Comparison of ENCODE assay signal across 12 cellular contexts in genomic region chr16:48194828-48195566, GRCh38. TPM values are rescaled to one million over a fixed set of nuclear protein-coding genes. Genes with fewer than 3 reads are reported as not detected.
A peak's percentile ranks its signal among the peaks of the same experiment; 100 is the strongest.
DNase-seq lines count a peak whose midpoint lies in the region; ATAC-seq and TF ChIP-seq lines count a peak whose summit lies in the region.
"Had no signal": no experiment of that assay in that cellular context is flagged by ENCODE, and none has a peak within 500 bp of the region (broad histone marks: within the 10 kb centered on the region; RNA-seq: fewer than 3 reads in every experiment).

No MANE protein-coding gene starts in this region.

- BruUV-seq in Calu3 (replicated peaks; lab: Mats Ljungman, UMichigan) = no TSS peak

- H3K4me3 ChIP-seq in adipocyte (ENCODE audit: low read length) (no peak overlapping the region), left ventricle myocardium inferior (no peak overlapping the region)
- H3K4me3 ChIP-seq: cardiac muscle cell had no signal

- TF ChIP-seq CTCF in Calu3 (IDR thresholded peaks at IDR 0.05; ENCODE audit: unreplicated experiment) = no peak
- TF ChIP-seq CTCF in left ventricle myocardium inferior (IDR thresholded peaks at IDR 0.05; ENCODE audit: borderline replicate concordance) = no peak

- intact Hi-C loops in Calu3 (cut with micrococcal nuclease; ENCODE audit: unreplicated experiment) = no loop called here
- intact Hi-C loops in left ventricle myocardium inferior (cut with micrococcal nuclease) = no loop called here

- CTCF ChIA-PET in Calu3 (lab: Charles Lee) = interaction anchor here (0.6 to 1.0 kb wide), 2 partner anchors 21 to 30 kb away, joined by 3 to 4 read pairs; no protein-coding TSS in a partner anchor

- H3K27ac Mint-ChIP-seq in Calu3 (ENCODE audit: unreplicated experiment) = no peak overlapping the region
- H3K27ac Mint-ChIP-seq: activated CD8-positive, alpha-beta T cell treated with anti-CD3 and anti-CD28 coated beads for 36 hours had no signal

- peaks cover 18% of the 10 kb centered on the region for H3K27me3 ChIP-seq in adipocyte (replicated peaks; ENCODE audit: control insufficient read depth, insufficient read depth, low read length)
- H3K27me3 ChIP-seq in left ventricle myocardium inferior (ENCODE audit: low read depth) = no peaks in the 10 kb centered on the region
- H3K27me3 ChIP-seq: cardiac muscle cell had no signal

- no peaks in the 10 kb centered on the region for H3K36me3 ChIP-seq in adipocyte (ENCODE audit: control insufficient read depth, insufficient read depth, low read length, severe bottlenecking)
- H3K36me3 ChIP-seq in left ventricle myocardium inferior = no peaks in the 10 kb centered on the region
- H3K36me3 ChIP-seq: cardiac muscle cell had no signal

- H3K27ac ChIP-seq in left ventricle myocardium inferior (replicated peaks) = no peak overlapping the region
- H3K27ac ChIP-seq: cardiac muscle cell had no signal

- ATAC-seq in GM19452 (IDR thresholded peaks at IDR 0.05; ENCODE audit: unreplicated experiment) (no peak), GM19395 (IDR thresholded peaks at IDR 0.05; ENCODE audit: unreplicated experiment) (no peak), GM21723 (IDR thresholded peaks at IDR 0.05; ENCODE audit: unreplicated experiment) (no peak)
- ATAC-seq: activated CD8-positive, alpha-beta T cell treated with anti-CD3 and anti-CD28 coated beads for 36 hours; Right ventricle myocardium inferior had no signal

- H3K9me3 Mint-ChIP-seq in Calu3 (ENCODE audit: low read depth, unreplicated experiment) = no peaks in the 10 kb centered on the region
- H3K9me3 Mint-ChIP-seq: activated CD8-positive, alpha-beta T cell treated with anti-CD3 and anti-CD28 coated beads for 36 hours had no signal

- no peaks in the 10 kb centered on the region for H3K27me3 Mint-ChIP-seq in Calu3 (ENCODE audit: unreplicated experiment)
- H3K27me3 Mint-ChIP-seq: activated CD8-positive, alpha-beta T cell treated with anti-CD3 and anti-CD28 coated beads for 36 hours had no signal

- no peaks in the 10 kb centered on the region for H3K9me3 ChIP-seq in adipocyte (ENCODE audit: control insufficient read depth, low read length)
- no peaks in the 10 kb centered on the region for H3K9me3 ChIP-seq in left ventricle myocardium inferior (replicated peaks)

- no peak overlapping the region for H3K9ac ChIP-seq in adipocyte (ENCODE audit: low read length)

- H3K36me3 Mint-ChIP-seq in Calu3 (ENCODE audit: insufficient read depth, unreplicated experiment) = no peaks in the 10 kb centered on the region

- H3K4me1 Mint-ChIP-seq in Calu3 (ENCODE audit: low read depth, unreplicated experiment) = peaks cover 16% of the 10 kb centered on the region

- H3K4me1 ChIP-seq in adipocyte (ENCODE audit: control insufficient read depth, insufficient read depth, low read length) = no peaks in the 10 kb centered on the region
- H3K4me1 ChIP-seq in left ventricle myocardium inferior = no peaks in the 10 kb centered on the region

- peak; percentile 79 for DNase-seq in Calu3
- DNase-seq in NCI-H2029 (lab: John Stamatoyannopoulos, UW) = peak; percentile 17
- DNase-seq in adipocyte (ENCODE audit: low read depth) = peak; percentile 49
- DNase-seq in left kidney (ENCODE audit: low read depth, low spot score) = peak; percentile 26
- no peak for DNase-seq in left ventricle myocardium inferior
- DNase-seq: activated CD8-positive, alpha-beta T cell treated with anti-CD3 and anti-CD28 coated beads for 36 hours; posterior cingulate gyrus had no signal

- H3K4me3 Mint-ChIP-seq in Calu3 (ENCODE audit: low read depth, unreplicated experiment) = no peak overlapping the region
- H3K4me3 Mint-ChIP-seq: activated CD8-positive, alpha-beta T cell treated with anti-CD3 and anti-CD28 coated beads for 36 hours had no signal

RNA-seq across cellular contexts. Expression of gene ABCC12, which starts 39.2 kb away (rescaled TPM):
- total RNA-seq in Calu3 (2022) (not detected in 2 replicates), left ventricle myocardium inferior (not detected)
- total RNA-seq: activated CD8-positive, alpha-beta T cell treated with anti-CD3 and anti-CD28 coated beads for 36 hours; cardiac muscle cell had no signal

RNA-seq across cellular contexts. Expression of gene LONP2, which starts 49.1 kb away (rescaled TPM):
- total RNA-seq in Calu3 (2022) = 83.3 and 86.9 TPM in 2 replicates
- total RNA-seq in left ventricle myocardium inferior = 67.8 TPM

RNA-seq across cellular contexts. Expression of gene ABCC11, which starts 52.3 kb away (rescaled TPM):
- total RNA-seq in Calu3 (2022) = 0.26 and 0.56 TPM in 2 replicates
- total RNA-seq in left ventricle myocardium inferior = 0.05 TPM
- total RNA-seq: Right ventricle myocardium inferior had no signal
